ENCODE assay signal across 8 cellular contexts in genomic region chrX:149504915-149505651, GRCh38. TPM values are rescaled to one million over a fixed set of nuclear protein-coding genes. Genes with fewer than 3 reads are reported as not detected.
A peak's percentile ranks its signal among the peaks of the same experiment; 100 is the strongest.
DNase-seq lines count a peak whose midpoint lies in the region; ATAC-seq and TF ChIP-seq lines count a peak whose summit lies in the region.

Gene IDS, minus strand, starts transcription at chrX:149505306. Its CDS starts 169 bp downstream, at chrX:149505137.

- no peaks in the 10 kb centered on the region for H3K4me1 ChIP-seq in right lobe of liver

- ATAC-seq in GM19395 (IDR thresholded peaks at IDR 0.05; ENCODE audit: unreplicated experiment) (peak; percentile 68), HG03558 (IDR thresholded peaks at IDR 0.05; ENCODE audit: extremely low read depth, unreplicated experiment) (peak; percentile 50), right lobe of liver (peak; percentile 98 to 99 (median 99))

- TF ChIP-seq POLR2A in right lobe of liver (IDR thresholded peaks at IDR 0.05) = peak; percentile 93

- TF ChIP-seq CTCF in right lobe of liver (IDR thresholded peaks at IDR 0.05) = no peak

- intact Hi-C loops in right lobe of liver (cut with DNase I) = no loop called here

- DNase-seq in CD1c-positive myeloid dendritic cell (ENCODE audit: extremely low spot score) (peak; percentile 94), NCI-H82 (lab: John Stamatoyannopoulos, UW) (peak; percentile 94), dermis microvascular lymphatic vessel endothelial cell (ENCODE audit: low read depth in 2 of 2) (peak; percentile 69 to 87), right lobe of liver (peak; percentile 89 to 93 (median 92))
- peak; percentile 83 to 89 for DNase-seq in activated CD4-positive, alpha-beta T cell treated with anti-CD3 and anti-CD28 coated beads, Interleukin-2, amount 50 U/mL, for 48 hours
- peak; percentile 84 for DNase-seq in stimulated activated CD4-positive, alpha-beta T cell treated with anti-CD3 and anti-CD28 coated beads, Interleukin-4, amount 100 ng/mL, for 24 hours

- H3K9me3 ChIP-seq in right lobe of liver = no peaks in the 10 kb centered on the region

- no peaks in the 10 kb centered on the region for H3K27me3 ChIP-seq in right lobe of liver

- H3K27ac ChIP-seq in right lobe of liver = peak within 1 kb of the TSS; percentile 62 to 72 (median 70)

- no peaks in the 10 kb centered on the region for H3K36me3 ChIP-seq in right lobe of liver

- H3K4me3 ChIP-seq in right lobe of liver = peak within 1 kb of the TSS; percentile 55 to 65 (median 63)

- 5% methylated on average over 5 of the region's 54 CpGs for WGBS in right lobe of liver (ENCODE audit: insufficient coverage, low coverage, low lambda C conversion rate, missing lambda C conversion rate)

RNA-seq across cellular contexts. Expression of gene IDS, which starts in this region (rescaled TPM):
- 12.8 and 25.7 TPM in 2 replicates for total RNA-seq in dermis microvascular lymphatic vessel endothelial cell
- 10 to 100 TPM; 12.7 to 27.3 (median 20.0) TPM for total RNA-seq in right lobe of liver

Comparison
In these comparisons a context has a peak if more than half of its experiments do, and no peak if none do; other contexts are left out.
1. Peak in every context shown above with its lines: DNase-seq, ATAC-seq, H3K4me3 ChIP-seq and H3K27ac ChIP-seq.